In the genomic region with DNA sequence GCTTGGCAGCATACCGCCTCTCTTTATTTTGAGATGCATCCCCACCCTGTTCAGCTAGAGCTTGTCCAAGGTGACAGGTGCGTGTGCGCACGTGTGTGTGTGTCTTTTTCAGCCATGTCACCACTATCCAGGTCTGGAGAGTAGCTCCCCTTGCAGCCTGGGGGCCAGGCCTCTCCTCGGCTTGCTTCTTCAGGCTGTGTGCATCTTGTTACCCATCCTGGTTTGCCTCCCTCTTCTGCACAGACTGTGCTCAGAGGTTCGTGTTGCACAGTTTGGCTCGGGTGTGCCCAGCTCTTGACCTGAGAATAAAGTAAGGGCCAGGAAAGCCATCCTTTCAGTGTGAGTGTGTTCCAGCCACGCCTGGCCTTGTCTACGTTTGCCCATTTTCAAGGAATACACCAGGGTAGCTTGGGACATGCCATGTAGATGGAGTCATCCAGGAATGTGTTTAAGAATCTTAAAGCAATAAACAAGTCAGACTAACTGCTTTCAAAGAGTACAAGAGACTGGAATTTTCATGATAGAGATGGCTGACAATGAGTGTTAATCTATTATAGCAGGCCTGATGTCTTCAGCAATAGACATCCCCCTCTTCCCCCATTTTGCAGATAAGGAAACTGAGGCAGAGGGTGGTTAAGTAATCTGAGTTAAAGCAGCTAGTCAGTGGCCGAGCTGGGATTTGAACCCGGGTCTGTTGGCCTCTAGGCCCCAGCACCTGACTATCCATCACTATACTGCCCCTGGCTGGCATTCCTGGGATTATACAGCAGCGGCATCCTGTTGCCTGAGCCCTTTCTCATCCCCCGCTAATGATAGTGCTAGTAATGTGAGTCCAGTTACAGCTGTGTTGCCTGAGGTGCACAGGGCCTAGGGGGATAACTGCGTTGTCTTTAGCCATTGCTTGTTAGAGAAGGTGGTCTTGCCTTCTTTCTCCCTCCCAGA, we compare ENCODE assay signal across 12 cellular contexts.
DNase-seq lines count a peak whose midpoint lies in the region; ATAC-seq and TF ChIP-seq lines count a peak whose summit lies in the region.
"Had no signal": no experiment of that assay in that cellular context is flagged by ENCODE, and none has a peak within 500 bp of the region (broad histone marks: within the 10 kb centered on the region; RNA-seq: fewer than 3 reads in every experiment).

No MANE protein-coding gene starts in this region.

- intact Hi-C loops in MCF 10A (cut with micrococcal nuclease), result loop anchor here (1.0 kb wide), 1 partner anchor 40 kb away; no protein-coding TSS in a partner anchor
- intact Hi-C loops in breast epithelium (cut with DNase I; ENCODE audit: low total_unique reads), result no loop called here

- POLR2A ChIA-PET in MCF 10A (lab: Yijun Ruan, JAX), result interaction anchor here (0.5 to 1.2 kb wide), 5 partner anchors 11 to 51 kb away, joined by 3 read pairs; no protein-coding TSS in a partner anchor

- H3K4me3 ChIP-seq in breast epithelium, result no peak overlapping the region
- no peak overlapping the region for H3K4me3 ChIP-seq in kidney epithelial cell (ENCODE audit: low read depth, low read length)
- H3K4me3 ChIP-seq: HAP-1 had no signal

- TF ChIP-seq CTCF in MCF 10A (IDR thresholded peaks at IDR 0.05; ENCODE audit: unreplicated experiment) (no peak), breast epithelium (IDR thresholded peaks at IDR 0.05) (no peak), brain (conservative IDR thresholded peaks at IDR 0.05) (no peak), kidney epithelial cell (IDR thresholded peaks at IDR 0.05; ENCODE audit: insufficient read depth, low read length, poor library complexity, severe bottlenecking) (peak; percentile 26)

- peaks cover 28% of the 10 kb centered on the region for H3K4me1 Mint-ChIP-seq in MCF 10A (ENCODE audit: insufficient read depth, unreplicated experiment)
- peaks cover 74% of the 10 kb centered on the region for H3K4me1 Mint-ChIP-seq in brain

- H3K36me3 ChIP-seq in breast epithelium, result no peaks in the 10 kb centered on the region
- no peaks in the 10 kb centered on the region for H3K36me3 ChIP-seq in kidney epithelial cell (ENCODE audit: control insufficient read depth, insufficient read depth, low read length)
- H3K36me3 ChIP-seq: HAP-1 had no signal

- no peak overlapping the region for H3K27ac ChIP-seq in breast epithelium
- no peak overlapping the region for H3K27ac ChIP-seq in substantia nigra (ENCODE audit: low read depth, low read length, poor library complexity, severe bottlenecking)
- H3K27ac ChIP-seq: VCaP had no signal

- H3K9me3 Mint-ChIP-seq in MCF 10A (ENCODE audit: unreplicated experiment), result no peaks in the 10 kb centered on the region
- H3K9me3 Mint-ChIP-seq in brain, result no peaks in the 10 kb centered on the region
- H3K9me3 Mint-ChIP-seq: naive B cell had no signal

- no peaks in the 10 kb centered on the region for H3K9me3 ChIP-seq in breast epithelium
- H3K9me3 ChIP-seq: HAP-1 had no signal

- H3K27me3 Mint-ChIP-seq in MCF 10A (ENCODE audit: insufficient read depth, unreplicated experiment) (no peaks in the 10 kb centered on the region), brain (peaks cover 3% of the 10 kb centered on the region)
- H3K27me3 Mint-ChIP-seq: naive B cell had no signal

- H3K27ac Mint-ChIP-seq in MCF 10A (ENCODE audit: low read depth, unreplicated experiment), result peak overlapping the region; percentile 40
- peak overlapping the region in 3 of 5 experiments; percentile 45 to 85 (median 61) for H3K27ac Mint-ChIP-seq in brain

- ATAC-seq in HG02798 (IDR thresholded peaks at IDR 0.05; ENCODE audit: poor library complexity, unreplicated experiment), result no peak

- peak; percentile 70 for DNase-seq in MCF 10A (ENCODE audit: unreplicated experiment)
- no peak for DNase-seq in breast epithelium (ENCODE audit: low spot score in 2 of 2)
- DNase-seq in kidney epithelial cell (ENCODE audit: low read depth), result peak; percentile 86
- DNase-seq in NCI-H1436 (lab: John Stamatoyannopoulos, UW), result no peak
- no peak for DNase-seq in substantia nigra (lab: John Stamatoyannopoulos, UW)
- DNase-seq in SK-N-DZ (ENCODE audit: low spot score), result no peak
- DNase-seq: naive B cell, NCI-H748 treated with DMSO at 0.1 percent for 48 hours had no signal

- H3K27me3 ChIP-seq in breast epithelium (no peaks in the 10 kb centered on the region), kidney epithelial cell (ENCODE audit: control insufficient read depth, insufficient read depth, low read length) (no peaks in the 10 kb centered on the region)

- CTCF ChIA-PET in MCF 10A (lab: Yijun Ruan, JAX), result interaction anchor here (0.7 to 2.7 kb wide), 10 partner anchors 12 to 298 kb away, joined by 3 to 8 read pairs (median 3); no protein-coding TSS in a partner anchor

- H3K4me3 Mint-ChIP-seq in MCF 10A (ENCODE audit: unreplicated experiment) (no peak overlapping the region), brain (no peak overlapping the region)
- H3K4me3 Mint-ChIP-seq: naive B cell had no signal

- no TSS peak for BruUV-seq in MCF 10A (replicated peaks; lab: Mats Ljungman, UMichigan)

- no peaks in the 10 kb centered on the region for H3K4me1 ChIP-seq in breast epithelium

- H3K36me3 Mint-ChIP-seq in MCF 10A (ENCODE audit: insufficient read depth, unreplicated experiment) (no peaks in the 10 kb centered on the region), brain (no peaks in the 10 kb centered on the region)
- H3K36me3 Mint-ChIP-seq: naive B cell had no signal

- no peak for TF ChIP-seq POLR2A in breast epithelium (IDR thresholded peaks at IDR 0.05)

Comparison
In these comparisons a context has a peak if more than half of its experiments do, and no peak if none do; other contexts are left out.
1. DNase-seq: peak in MCF 10A (single experiment) and kidney epithelial cell (single experiment); none in breast epithelium (0 of 2), NCI-H1436 (single experiment), substantia nigra (0 of 49) and SK-N-DZ (single experiment).